In the genomic region with DNA sequence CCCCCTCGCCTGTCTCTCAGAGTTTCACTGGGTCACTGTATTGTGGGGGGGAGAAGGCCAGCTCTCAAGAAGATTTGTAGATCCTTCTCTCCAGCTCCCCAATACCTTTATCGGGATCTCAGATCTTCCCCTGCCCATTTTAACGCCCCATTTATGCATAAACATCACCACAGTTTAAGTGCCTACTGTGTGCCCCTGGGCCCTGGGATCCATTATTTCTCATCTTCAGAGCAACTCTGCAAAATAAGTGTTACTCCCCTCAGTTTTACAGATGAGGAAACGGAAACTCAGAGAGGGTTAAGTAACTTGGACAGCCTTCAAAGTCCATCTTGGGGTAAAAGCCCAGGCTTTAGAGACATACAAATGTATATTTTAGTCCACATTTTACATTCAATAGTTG, we compare ENCODE assay signal across 1 cellular context.
TF ChIP-seq lines count a peak whose summit lies in the region.

No MANE protein-coding gene starts in this region.

TF ChIP-seq in GM23338, 12 proteins besides CTCF, POLR2A, EP300 and RAD21:
- TF ChIP-seq, protein P1, sequence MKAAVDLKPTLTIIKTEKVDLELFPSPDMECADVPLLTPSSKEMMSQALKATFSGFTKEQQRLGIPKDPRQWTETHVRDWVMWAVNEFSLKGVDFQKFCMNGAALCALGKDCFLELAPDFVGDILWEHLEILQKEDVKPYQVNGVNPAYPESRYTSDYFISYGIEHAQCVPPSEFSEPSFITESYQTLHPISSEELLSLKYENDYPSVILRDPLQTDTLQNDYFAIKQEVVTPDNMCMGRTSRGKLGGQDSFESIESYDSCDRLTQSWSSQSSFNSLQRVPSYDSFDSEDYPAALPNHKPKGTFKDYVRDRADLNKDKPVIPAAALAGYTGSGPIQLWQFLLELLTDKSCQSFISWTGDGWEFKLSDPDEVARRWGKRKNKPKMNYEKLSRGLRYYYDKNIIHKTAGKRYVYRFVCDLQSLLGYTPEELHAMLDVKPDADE (IDR thresholded peaks at IDR 0.05) = no peak
- TF ChIP-seq EZH2phosphoT487 (IDR thresholded peaks at IDR 0.05; ENCODE audit: unreplicated experiment) (no peak), EZH2 (IDR thresholded peaks at IDR 0.05; ENCODE audit: low read depth, unreplicated experiment) (no peak), JUNB (IDR thresholded peaks at IDR 0.05; ENCODE audit: unreplicated experiment) (no peak), ZNF114 (CRISPR knock-in tag; IDR thresholded peaks at IDR 0.05) (no peak), NANOG (IDR thresholded peaks at IDR 0.05; ENCODE audit: borderline replicate concordance) (no peak), POLR2AphosphoS5 (IDR thresholded peaks at IDR 0.05; ENCODE audit: low read depth) (no peak), STAT1 (IDR thresholded peaks at IDR 0.05; ENCODE audit: unreplicated experiment) (no peak), CREB1 (CRISPR knock-in tag; IDR thresholded peaks at IDR 0.05; ENCODE audit: low read depth) (no peak)
- TF ChIP-seq, protein P2, sequence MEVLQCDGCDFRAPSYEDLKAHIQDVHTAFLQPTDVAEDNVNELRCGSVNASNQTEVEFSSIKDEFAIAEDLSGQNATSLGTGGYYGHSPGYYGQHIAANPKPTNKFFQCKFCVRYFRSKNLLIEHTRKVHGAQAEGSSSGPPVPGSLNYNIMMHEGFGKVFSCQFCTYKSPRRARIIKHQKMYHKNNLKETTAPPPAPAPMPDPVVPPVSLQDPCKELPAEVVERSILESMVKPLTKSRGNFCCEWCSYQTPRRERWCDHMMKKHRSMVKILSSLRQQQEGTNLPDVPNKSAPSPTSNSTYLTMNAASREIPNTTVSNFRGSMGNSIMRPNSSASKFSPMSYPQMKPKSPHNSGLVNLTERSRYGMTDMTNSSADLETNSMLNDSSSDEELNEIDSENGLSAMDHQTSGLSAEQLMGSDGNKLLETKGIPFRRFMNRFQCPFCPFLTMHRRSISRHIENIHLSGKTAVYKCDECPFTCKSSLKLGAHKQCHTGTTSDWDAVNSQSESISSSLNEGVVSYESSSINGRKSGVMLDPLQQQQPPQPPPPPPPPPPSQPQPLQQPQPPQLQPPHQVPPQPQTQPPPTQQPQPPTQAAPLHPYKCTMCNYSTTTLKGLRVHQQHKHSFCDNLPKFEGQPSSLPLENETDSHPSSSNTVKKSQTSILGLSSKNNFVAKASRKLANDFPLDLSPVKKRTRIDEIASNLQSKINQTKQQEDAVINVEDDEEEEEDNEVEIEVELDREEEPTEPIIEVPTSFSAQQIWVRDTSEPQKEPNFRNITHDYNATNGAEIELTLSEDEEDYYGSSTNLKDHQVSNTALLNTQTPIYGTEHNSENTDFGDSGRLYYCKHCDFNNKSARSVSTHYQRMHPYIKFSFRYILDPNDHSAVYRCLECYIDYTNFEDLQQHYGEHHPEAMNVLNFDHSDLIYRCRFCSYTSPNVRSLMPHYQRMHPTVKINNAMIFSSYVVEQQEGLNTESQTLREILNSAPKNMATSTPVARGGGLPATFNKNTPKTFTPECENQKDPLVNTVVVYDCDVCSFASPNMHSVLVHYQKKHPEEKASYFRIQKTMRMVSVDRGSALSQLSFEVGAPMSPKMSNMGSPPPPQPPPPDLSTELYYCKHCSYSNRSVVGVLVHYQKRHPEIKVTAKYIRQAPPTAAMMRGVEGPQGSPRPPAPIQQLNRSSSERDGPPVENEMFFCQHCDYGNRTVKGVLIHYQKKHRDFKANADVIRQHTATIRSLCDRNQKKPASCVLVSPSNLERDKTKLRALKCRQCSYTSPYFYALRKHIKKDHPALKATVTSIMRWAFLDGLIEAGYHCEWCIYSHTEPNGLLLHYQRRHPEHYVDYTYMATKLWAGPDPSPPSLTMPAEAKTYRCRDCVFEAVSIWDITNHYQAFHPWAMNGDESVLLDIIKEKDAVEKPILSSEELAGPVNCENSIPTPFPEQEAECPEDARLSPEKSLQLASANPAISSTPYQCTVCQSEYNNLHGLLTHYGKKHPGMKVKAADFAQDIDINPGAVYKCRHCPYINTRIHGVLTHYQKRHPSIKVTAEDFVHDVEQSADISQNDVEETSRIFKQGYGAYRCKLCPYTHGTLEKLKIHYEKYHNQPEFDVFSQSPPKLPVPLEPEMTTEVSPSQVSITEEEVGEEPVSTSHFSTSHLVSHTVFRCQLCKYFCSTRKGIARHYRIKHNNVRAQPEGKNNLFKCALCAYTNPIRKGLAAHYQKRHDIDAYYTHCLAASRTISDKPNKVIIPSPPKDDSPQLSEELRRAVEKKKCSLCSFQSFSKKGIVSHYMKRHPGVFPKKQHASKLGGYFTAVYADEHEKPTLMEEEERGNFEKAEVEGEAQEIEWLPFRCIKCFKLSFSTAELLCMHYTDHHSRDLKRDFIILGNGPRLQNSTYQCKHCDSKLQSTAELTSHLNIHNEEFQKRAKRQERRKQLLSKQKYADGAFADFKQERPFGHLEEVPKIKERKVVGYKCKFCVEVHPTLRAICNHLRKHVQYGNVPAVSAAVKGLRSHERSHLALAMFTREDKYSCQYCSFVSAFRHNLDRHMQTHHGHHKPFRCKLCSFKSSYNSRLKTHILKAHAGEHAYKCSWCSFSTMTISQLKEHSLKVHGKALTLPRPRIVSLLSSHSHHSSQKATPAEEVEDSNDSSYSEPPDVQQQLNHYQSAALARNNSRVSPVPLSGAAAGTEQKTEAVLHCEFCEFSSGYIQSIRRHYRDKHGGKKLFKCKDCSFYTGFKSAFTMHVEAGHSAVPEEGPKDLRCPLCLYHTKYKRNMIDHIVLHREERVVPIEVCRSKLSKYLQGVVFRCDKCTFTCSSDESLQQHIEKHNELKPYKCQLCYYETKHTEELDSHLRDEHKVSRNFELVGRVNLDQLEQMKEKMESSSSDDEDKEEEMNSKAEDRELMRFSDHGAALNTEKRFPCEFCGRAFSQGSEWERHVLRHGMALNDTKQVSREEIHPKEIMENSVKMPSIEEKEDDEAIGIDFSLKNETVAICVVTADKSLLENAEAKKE (CRISPR knock-in tag; IDR thresholded peaks at IDR 0.05) = no peak
- TF ChIP-seq, protein P3, sequence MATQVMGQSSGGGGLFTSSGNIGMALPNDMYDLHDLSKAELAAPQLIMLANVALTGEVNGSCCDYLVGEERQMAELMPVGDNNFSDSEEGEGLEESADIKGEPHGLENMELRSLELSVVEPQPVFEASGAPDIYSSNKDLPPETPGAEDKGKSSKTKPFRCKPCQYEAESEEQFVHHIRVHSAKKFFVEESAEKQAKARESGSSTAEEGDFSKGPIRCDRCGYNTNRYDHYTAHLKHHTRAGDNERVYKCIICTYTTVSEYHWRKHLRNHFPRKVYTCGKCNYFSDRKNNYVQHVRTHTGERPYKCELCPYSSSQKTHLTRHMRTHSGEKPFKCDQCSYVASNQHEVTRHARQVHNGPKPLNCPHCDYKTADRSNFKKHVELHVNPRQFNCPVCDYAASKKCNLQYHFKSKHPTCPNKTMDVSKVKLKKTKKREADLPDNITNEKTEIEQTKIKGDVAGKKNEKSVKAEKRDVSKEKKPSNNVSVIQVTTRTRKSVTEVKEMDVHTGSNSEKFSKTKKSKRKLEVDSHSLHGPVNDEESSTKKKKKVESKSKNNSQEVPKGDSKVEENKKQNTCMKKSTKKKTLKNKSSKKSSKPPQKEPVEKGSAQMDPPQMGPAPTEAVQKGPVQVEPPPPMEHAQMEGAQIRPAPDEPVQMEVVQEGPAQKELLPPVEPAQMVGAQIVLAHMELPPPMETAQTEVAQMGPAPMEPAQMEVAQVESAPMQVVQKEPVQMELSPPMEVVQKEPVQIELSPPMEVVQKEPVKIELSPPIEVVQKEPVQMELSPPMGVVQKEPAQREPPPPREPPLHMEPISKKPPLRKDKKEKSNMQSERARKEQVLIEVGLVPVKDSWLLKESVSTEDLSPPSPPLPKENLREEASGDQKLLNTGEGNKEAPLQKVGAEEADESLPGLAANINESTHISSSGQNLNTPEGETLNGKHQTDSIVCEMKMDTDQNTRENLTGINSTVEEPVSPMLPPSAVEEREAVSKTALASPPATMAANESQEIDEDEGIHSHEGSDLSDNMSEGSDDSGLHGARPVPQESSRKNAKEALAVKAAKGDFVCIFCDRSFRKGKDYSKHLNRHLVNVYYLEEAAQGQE (IDR thresholded peaks at IDR 0.05; ENCODE audit: unreplicated experiment) = no peak
